In the genomic region with DNA sequence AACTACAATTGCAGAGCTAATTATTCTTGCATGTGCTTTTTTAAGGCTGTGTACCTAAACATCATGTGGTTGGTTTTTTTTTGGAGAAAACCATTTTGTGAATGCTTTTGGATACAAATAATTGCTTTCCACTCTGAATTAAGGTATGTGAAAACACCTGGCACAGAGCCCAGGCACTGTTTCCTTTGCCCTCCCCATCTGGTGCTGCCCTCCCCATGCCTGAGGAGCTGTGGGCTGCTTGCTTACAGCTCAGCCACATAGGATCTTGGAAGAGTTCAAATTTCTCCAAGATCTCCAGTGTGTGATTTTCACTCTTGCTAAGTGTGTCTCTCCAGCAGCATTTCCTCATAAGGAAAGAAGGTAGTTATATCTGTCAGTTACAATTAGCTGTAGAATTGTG, we compare ENCODE assay signal across 21 cellular contexts. TPM values are rescaled to one million over a fixed set of nuclear protein-coding genes. Genes with fewer than 3 reads are reported as not detected.
DNase-seq lines count a peak whose midpoint lies in the region; ATAC-seq, FAIRE-seq and TF ChIP-seq lines count a peak whose summit lies in the region.
"Had no signal": no experiment of that assay in that cellular context is flagged by ENCODE, and none has a peak within 500 bp of the region (broad histone marks: within the 10 kb centered on the region; RNA-seq: fewer than 3 reads in every experiment).

No MANE protein-coding gene starts in this region.

- TF ChIP-seq CTCF in AG10803 (conservative IDR thresholded peaks at IDR 0.05; ENCODE audit: low read length) (no peak), adrenal gland (IDR thresholded peaks at IDR 0.05) (no peak), keratinocyte (optimal IDR thresholded peaks at IDR 0.05 in 1 of 3, IDR thresholded peaks at IDR 0.05 in 1 of 3, conservative IDR thresholded peaks at IDR 0.05 in 1 of 3; ENCODE audit: extremely low read depth in 1 of 3, insufficient read depth in 2 of 3, low read length in 3 of 3) (no peak), upper lobe of left lung (IDR thresholded peaks at IDR 0.05) (no peak)

- no peak for TF ChIP-seq EP300 in upper lobe of left lung (IDR thresholded peaks at IDR 0.05)

- FAIRE-seq in keratinocyte (lab: Jason Lieb, UNC): peak; percentile 32

- no peak overlapping the region for H2AFZ ChIP-seq in keratinocyte (ENCODE audit: control insufficient read depth, low read length)

- H3K4me3 Mint-ChIP-seq in stimulated activated naive CD8-positive, alpha-beta T cell treated with anti-CD3 and anti-CD28 coated beads, Interleukin-15, amount 100 ng/mL, for 72 hours: no peak overlapping the region
- no peak overlapping the region for H3K4me3 Mint-ChIP-seq in activated naive CD4-positive, alpha-beta T cell treated with anti-CD3 and anti-CD28 coated beads for 36 hours
- H3K4me3 Mint-ChIP-seq: activated CD8-positive, alpha-beta memory T cell treated with anti-CD3 and anti-CD28 coated beads, Interleukin-2, amount 10 ng/mL, durations not matched to agents 7 days and 5 days; CD8-positive, alpha-beta memory T cell; stimulated activated effector memory CD8-positive, alpha-beta T cell treated with anti-CD3 and anti-CD28 coated beads, Interleukin-12 subunit alpha, Interleukin-12 subunit beta, amount 100 ng/mL, for 72 hours had no signal

- intact Hi-C loops in adrenal gland (cut with DNase I): no loop called here
- intact Hi-C loops in activated naive CD4-positive, alpha-beta T cell treated with anti-CD3 and anti-CD28 coated beads for 36 hours (cut with micrococcal nuclease): no loop called here

- H3K27me3 Mint-ChIP-seq in stimulated activated naive CD8-positive, alpha-beta T cell treated with anti-CD3 and anti-CD28 coated beads, Interleukin-15, amount 100 ng/mL, for 72 hours: no peaks in the 10 kb centered on the region
- H3K27me3 Mint-ChIP-seq in activated naive CD4-positive, alpha-beta T cell treated with anti-CD3 and anti-CD28 coated beads for 36 hours (ENCODE audit: low read depth): no peaks in the 10 kb centered on the region

- no peaks in the 10 kb centered on the region for H3K4me1 Mint-ChIP-seq in stimulated activated naive CD8-positive, alpha-beta T cell treated with anti-CD3 and anti-CD28 coated beads, Interleukin-15, amount 100 ng/mL, for 72 hours
- H3K4me1 Mint-ChIP-seq in activated naive CD4-positive, alpha-beta T cell treated with anti-CD3 and anti-CD28 coated beads for 36 hours (ENCODE audit: low read depth): no peaks in the 10 kb centered on the region
- H3K4me1 Mint-ChIP-seq: activated CD8-positive, alpha-beta memory T cell treated with anti-CD3 and anti-CD28 coated beads, Interleukin-2, amount 10 ng/mL, durations not matched to agents 7 days and 5 days; CD8-positive, alpha-beta memory T cell; stimulated activated effector memory CD8-positive, alpha-beta T cell treated with anti-CD3 and anti-CD28 coated beads, Interleukin-12 subunit alpha, Interleukin-12 subunit beta, amount 100 ng/mL, for 72 hours had no signal

- peaks cover 14 to 20% of the 10 kb centered on the region in 2 donors for H3K4me1 ChIP-seq in adrenal gland (replicated peaks in 1 of 2)
- H3K4me1 ChIP-seq in keratinocyte (ENCODE audit: control insufficient read depth, extremely low read depth, insufficient read depth, low read length): peaks cover 11% of the 10 kb centered on the region
- H3K4me1 ChIP-seq in upper lobe of left lung: peaks cover 10 to 17% (median 14%) of the 10 kb centered on the region in 4 donors
- H3K4me1 ChIP-seq: esophagus squamous epithelium, right lobe of liver, testis had no signal

- H3K4me3 ChIP-seq in AG10803 (ENCODE audit: low read length) (no peak overlapping the region), adrenal gland (no peak overlapping the region), keratinocyte (ENCODE audit: control insufficient read depth in 2 of 3, extremely low read depth in 1 of 3, insufficient read depth in 2 of 3, low read depth in 1 of 3, low read length in 3 of 3) (no peak overlapping the region), upper lobe of left lung (no peak overlapping the region)
- H3K4me3 ChIP-seq: esophagus squamous epithelium, lower lobe of right lung, right lobe of liver, testis had no signal

- H3K79me2 ChIP-seq in keratinocyte (ENCODE audit: control insufficient read depth, insufficient read depth, low read length): no peaks in the 10 kb centered on the region

- peak overlapping the region in 2 of 5 donors; percentile 56 to 83 for H3K27ac ChIP-seq in adrenal gland
- no peak overlapping the region for H3K27ac ChIP-seq in keratinocyte (ENCODE audit: control insufficient read depth, insufficient read depth, low read length)
- peak overlapping the region in 1 of 4 donors; percentile 32 for H3K27ac ChIP-seq in upper lobe of left lung
- H3K27ac ChIP-seq: lower lobe of right lung, right lobe of liver, testis had no signal

- no peaks in the 10 kb centered on the region for H3K9me3 ChIP-seq in adrenal gland (replicated peaks in 1 of 3)
- H3K9me3 ChIP-seq in keratinocyte (ENCODE audit: control insufficient read depth, low read depth, low read length): no peaks in the 10 kb centered on the region
- no peaks in the 10 kb centered on the region for H3K9me3 ChIP-seq in upper lobe of left lung
- H3K9me3 ChIP-seq: esophagus squamous epithelium, lower lobe of right lung, right lobe of liver, testis had no signal

- no peak for ATAC-seq in stimulated activated naive CD8-positive, alpha-beta T cell treated with anti-CD3 and anti-CD28 coated beads, Interleukin-15, amount 100 ng/mL, for 72 hours
- ATAC-seq in upper lobe of left lung (ENCODE audit: low FRiP score in 2 of 2): no peak
- ATAC-seq: activated CD8-positive, alpha-beta memory T cell treated with anti-CD3 and anti-CD28 coated beads, Interleukin-2, amount 10 ng/mL, durations not matched to agents 7 days and 5 days; right lobe of liver; stimulated activated effector memory CD8-positive, alpha-beta T cell treated with anti-CD3 and anti-CD28 coated beads, Interleukin-12 subunit alpha, Interleukin-12 subunit beta, amount 100 ng/mL, for 72 hours had no signal

- H3K9me3 Mint-ChIP-seq in stimulated activated naive CD8-positive, alpha-beta T cell treated with anti-CD3 and anti-CD28 coated beads, Interleukin-15, amount 100 ng/mL, for 72 hours: no peaks in the 10 kb centered on the region
- H3K9me3 Mint-ChIP-seq in activated naive CD4-positive, alpha-beta T cell treated with anti-CD3 and anti-CD28 coated beads for 36 hours: no peaks in the 10 kb centered on the region
- H3K9me3 Mint-ChIP-seq: CD8-positive, alpha-beta memory T cell; stimulated activated effector memory CD8-positive, alpha-beta T cell treated with anti-CD3 and anti-CD28 coated beads, Interleukin-12 subunit alpha, Interleukin-12 subunit beta, amount 100 ng/mL, for 72 hours had no signal

- H3K9me1 ChIP-seq in keratinocyte (ENCODE audit: control insufficient read depth, extremely low read depth, insufficient read depth, low read length): no peaks in the 10 kb centered on the region

- no peak overlapping the region for H3K27ac Mint-ChIP-seq in stimulated activated naive CD8-positive, alpha-beta T cell treated with anti-CD3 and anti-CD28 coated beads, Interleukin-15, amount 100 ng/mL, for 72 hours
- H3K27ac Mint-ChIP-seq in activated naive CD4-positive, alpha-beta T cell treated with anti-CD3 and anti-CD28 coated beads for 36 hours: no peak overlapping the region
- H3K27ac Mint-ChIP-seq: activated CD8-positive, alpha-beta memory T cell treated with anti-CD3 and anti-CD28 coated beads, Interleukin-2, amount 10 ng/mL, durations not matched to agents 7 days and 5 days; CD8-positive, alpha-beta memory T cell; stimulated activated effector memory CD8-positive, alpha-beta T cell treated with anti-CD3 and anti-CD28 coated beads, Interleukin-12 subunit alpha, Interleukin-12 subunit beta, amount 100 ng/mL, for 72 hours had no signal

- H3K27me3 ChIP-seq in adrenal gland (no peaks in the 10 kb centered on the region), keratinocyte (ENCODE audit: control insufficient read depth, extremely low read depth, insufficient read depth, low read length) (no peaks in the 10 kb centered on the region), upper lobe of left lung (no peaks in the 10 kb centered on the region)
- H3K27me3 ChIP-seq: esophagus squamous epithelium, right lobe of liver, testis had no signal

- dilution Hi-C loops in keratinocyte (cut with MboI; ENCODE audit: extremely low pct_ligation_motif_present, low sequenced_read_pairs): no loop called here

- H3K36me3 Mint-ChIP-seq in activated naive CD4-positive, alpha-beta T cell treated with anti-CD3 and anti-CD28 coated beads for 36 hours (ENCODE audit: low read depth): no peaks in the 10 kb centered on the region
- H3K36me3 Mint-ChIP-seq: activated CD8-positive, alpha-beta memory T cell treated with anti-CD3 and anti-CD28 coated beads, Interleukin-2, amount 10 ng/mL, durations not matched to agents 7 days and 5 days; CD8-positive, alpha-beta memory T cell; stimulated activated effector memory CD8-positive, alpha-beta T cell treated with anti-CD3 and anti-CD28 coated beads, Interleukin-12 subunit alpha, Interleukin-12 subunit beta, amount 100 ng/mL, for 72 hours had no signal

- no peak for TF ChIP-seq POLR2A in adrenal gland (IDR thresholded peaks at IDR 0.05)
- no peak for TF ChIP-seq POLR2A in upper lobe of left lung (IDR thresholded peaks at IDR 0.05)

- no peaks in the 10 kb centered on the region for H4K20me1 ChIP-seq in keratinocyte (ENCODE audit: control insufficient read depth, extremely low read depth, insufficient read depth, low read length)

- H3K9ac ChIP-seq in keratinocyte (ENCODE audit: control insufficient read depth, extremely low read depth, insufficient read depth, low read length): no peak overlapping the region

- H3K36me3 ChIP-seq in adrenal gland (replicated peaks in 1 of 2) (no peaks in the 10 kb centered on the region), keratinocyte (ENCODE audit: control insufficient read depth in 2 of 2, extremely low read depth in 1 of 2, insufficient read depth in 2 of 2, low read length in 2 of 2) (no peaks in the 10 kb centered on the region), upper lobe of left lung (no peaks in the 10 kb centered on the region)
- H3K36me3 ChIP-seq: esophagus squamous epithelium, lower lobe of right lung, right lobe of liver had no signal

- CTCF ChIA-PET in activated naive CD4-positive, alpha-beta T cell treated with anti-CD3 and anti-CD28 coated beads for 36 hours (lab: Charles Lee): interaction anchor here (0.7 kb wide), 1 partner anchor 1711 kb away, joined by 5 read pairs; no protein-coding TSS in a partner anchor

- DNase-seq in AG10803 (ENCODE audit: low read depth) (peak; percentile 41), Daoy (ENCODE audit: low read depth) (peak; percentile 9), adrenal gland (peak in 6 of 7 donors; percentile 26 to 63 (median 34)), keratinocyte (ENCODE audit: low read depth, low spot score) (no peak), upper lobe of left lung (no peak)
- no peak for DNase-seq in stimulated activated naive CD8-positive, alpha-beta T cell treated with anti-CD3 and anti-CD28 coated beads, Interleukin-15, amount 100 ng/mL, for 72 hours
- no peak for DNase-seq in activated naive CD4-positive, alpha-beta T cell treated with anti-CD3 and anti-CD28 coated beads for 36 hours
- DNase-seq: activated CD4-positive, alpha-beta T cell treated with anti-CD3 and anti-CD28 coated beads for 4 hours; activated CD8-positive, alpha-beta memory T cell treated with anti-CD3 and anti-CD28 coated beads, Interleukin-2, amount 10 ng/mL, durations not matched to agents 7 days and 5 days; amniotic stem cell; CD8-positive, alpha-beta memory T cell; effector CD4-positive, alpha-beta T cell; esophagus squamous epithelium; glutamatergic neuron; Karpas-422; lower lobe of right lung; NCI-H446; right lobe of liver; SW 1271; testis had no signal

- H3K4me2 ChIP-seq in keratinocyte (ENCODE audit: control insufficient read depth, extremely low read depth, insufficient read depth, low read depth, low read length): no peak overlapping the region

RNA-seq across cellular contexts. Expression of gene DNM3, which starts 27.8 kb away (rescaled TPM):
- total RNA-seq in Daoy (2014; rRNA removed; shearing (Covaris generic)): 4.3 and 4.5 TPM in 2 replicates
- total RNA-seq in adrenal gland (10 to 100 TPM; 14.2 to 47.2 (median 23.9) TPM), upper lobe of left lung (10 to 100 TPM in 3 of 6 donors, 1 to 10 TPM in 3; 7.1 to 30.4 (median 10.3) TPM)
- polyA plus RNA-seq in adrenal gland (10 to 100 TPM in 1 of 3 donors, 1 to 10 TPM in 2; 7.2 to 12.6 (median 9.8) TPM), keratinocyte (1.6 to 2.0 TPM (median 1.9 TPM) in 3 replicates)
- polyA plus RNA-seq in keratinocyte (2011; ENCODE audit: low read depth): 0.42 TPM
- 1.8 TPM in 2 replicates for polyA plus RNA-seq in keratinocyte (2011; cell fraction: cytosol; rRNA removed)
- polyA plus RNA-seq in keratinocyte (2011; cell fraction: nucleus; rRNA removed): 3.1 and 4.1 TPM in 2 replicates
- 1.2 and 1.8 TPM in 2 replicates for polyA plus RNA-seq in keratinocyte (2012; ENCODE audit: low replicate concordance)
- 2.1 to 4.1 TPM (median 2.5 TPM) in 3 replicates for polyA minus RNA-seq in keratinocyte
- polyA minus RNA-seq in keratinocyte (2011; cell fraction: cytosol; rRNA and poly(A)+ RNA removed): 2.5 TPM
- 3.7 and 8.0 TPM in 2 replicates for polyA minus RNA-seq in keratinocyte (2011; cell fraction: nucleus; rRNA and poly(A)+ RNA removed)
- under 1 TPM; 0.96 to 0.98 TPM for total RNA-seq in activated naive CD4-positive, alpha-beta T cell treated with anti-CD3 and anti-CD28 coated beads for 36 hours

Comparison
In these comparisons a context has a peak if more than half of its experiments do, and no peak if none do; other contexts are left out.
1. DNase-seq: peak in AG10803 (single experiment), Daoy (single experiment) and adrenal gland (6 of 7); none in keratinocyte (single experiment), stimulated activated naive CD8-positive, alpha-beta T cell treated with anti-CD3 and anti-CD28 coated beads, Interleukin-15, amount 100 ng/mL, for 72 hours (0 of 2), upper lobe of left lung (0 of 2) and activated naive CD4-positive, alpha-beta T cell treated with anti-CD3 and anti-CD28 coated beads for 36 hours (single experiment).